15 cellular contexts compared by ENCODE assay signal in the genomic region with DNA sequence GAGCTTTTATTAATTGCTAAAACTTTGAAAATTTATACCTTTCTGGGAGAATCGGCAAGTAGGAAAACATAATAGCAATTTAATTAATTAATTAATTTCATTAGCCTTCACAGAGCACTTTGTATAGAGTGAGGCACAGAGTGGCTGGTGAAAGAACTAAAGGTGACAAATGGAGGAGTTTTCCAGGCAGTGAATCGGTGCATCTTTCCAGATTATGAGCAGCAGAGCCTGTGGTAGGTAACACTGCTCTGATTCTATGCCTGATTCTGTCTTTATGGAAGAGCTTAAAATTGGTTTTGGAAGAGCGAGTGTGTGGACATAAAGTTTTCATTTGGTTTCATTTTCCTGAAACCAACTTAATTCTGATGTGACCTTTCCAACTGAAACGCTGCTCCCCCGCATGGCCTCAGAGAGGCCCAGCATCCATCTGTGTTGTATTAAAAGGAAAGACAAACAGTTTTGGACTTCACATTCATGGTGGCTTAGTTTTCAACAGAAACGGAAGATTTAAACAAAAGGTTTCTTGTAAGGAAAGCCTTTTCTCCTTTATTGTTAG.
DNase-seq lines count a peak whose midpoint lies in the region; ATAC-seq and TF ChIP-seq lines count a peak whose summit lies in the region.
"Had no signal": no experiment of that assay in that cellular context is flagged by ENCODE, and none has a peak within 500 bp of the region (broad histone marks: within the 10 kb centered on the region; RNA-seq: fewer than 3 reads in every experiment).

No MANE protein-coding gene starts in this region.

- intact Hi-C loops in psoas muscle (cut with DNase I) = no loop called here

- ATAC-seq in RWPE2 (ENCODE audit: low read depth) (peak; percentile 70), psoas muscle (no peak), GM19452 (IDR thresholded peaks at IDR 0.05; ENCODE audit: unreplicated experiment) (no peak), HG03045 (IDR thresholded peaks at IDR 0.05; ENCODE audit: unreplicated experiment) (no peak)
- ATAC-seq: gastrocnemius medialis had no signal

- peak; percentile 11 for DNase-seq in GM04503 (ENCODE audit: low read depth)
- no peak for DNase-seq in RWPE2 (ENCODE audit: low spot score)
- peak; percentile 89 for DNase-seq in fibroblast of peridontal ligament (ENCODE audit: extremely low read depth)
- peak in 1 of 2 donors; percentile 43 for DNase-seq in psoas muscle
- DNase-seq in NCI-H748 (lab: John Stamatoyannopoulos, UW; ENCODE audit: unreplicated experiment) = no peak
- no peak for DNase-seq in DMS114 treated with DMSO at 0.1 percent for 48 hours (lab: John Stamatoyannopoulos, UW; ENCODE audit: unreplicated experiment)
- DNase-seq: activated CD8-positive, alpha-beta memory T cell treated with anti-CD3 and anti-CD28 coated beads, Interleukin-2, amount 50 U/mL, for 4 hours; DMS79; GOT3; NCI-H526 treated with DMSO at 0.1 percent for 48 hours; spleen had no signal

- WGBS in psoas muscle, 3 donors = 63 to 65% (median 64%) methylated on average over 6 of the region's 6 CpGs

- H3K4me1 ChIP-seq in RWPE2 (ENCODE audit: insufficient read depth, poor library complexity, severe bottlenecking) (no peaks in the 10 kb centered on the region), psoas muscle (no peaks in the 10 kb centered on the region)
- H3K4me1 ChIP-seq: gastrocnemius medialis, spleen had no signal

- TF ChIP-seq CTCF in RWPE2 (IDR thresholded peaks at IDR 0.05; ENCODE audit: poor library complexity, severe bottlenecking) (peak; percentile 51), psoas muscle (IDR thresholded peaks at IDR 0.05) (no peak)

- peaks cover 3% of the 10 kb centered on the region for H3K9me3 ChIP-seq in RWPE2 (ENCODE audit: severe bottlenecking)
- H3K9me3 ChIP-seq in psoas muscle = peaks cover 9% of the 10 kb centered on the region
- H3K9me3 ChIP-seq: gastrocnemius medialis had no signal

- H3K4me3 ChIP-seq in RWPE2 (ENCODE audit: severe bottlenecking) (no peak overlapping the region), psoas muscle (peak overlapping the region; percentile 29)
- H3K4me3 ChIP-seq: gastrocnemius medialis, lung, spleen had no signal

- H3K27ac ChIP-seq in RWPE2 (ENCODE audit: poor library complexity, severe bottlenecking) = no peak overlapping the region
- H3K27ac ChIP-seq in psoas muscle = no peak overlapping the region
- H3K27ac ChIP-seq: gastrocnemius medialis had no signal

- no peaks in the 10 kb centered on the region for H3K36me3 ChIP-seq in RWPE2 (ENCODE audit: low read depth)
- no peaks in the 10 kb centered on the region for H3K36me3 ChIP-seq in psoas muscle (ENCODE audit: insufficient read depth in 1 of 2, low read depth in 1 of 2)
- H3K36me3 ChIP-seq: gastrocnemius medialis, spleen had no signal

- H3K27me3 ChIP-seq in RWPE2 (ENCODE audit: insufficient read depth, poor library complexity, severe bottlenecking) (no peaks in the 10 kb centered on the region), psoas muscle (ENCODE audit: insufficient read depth in 3 of 3, low read length in 2 of 3) (no peaks in the 10 kb centered on the region)
- H3K27me3 ChIP-seq: gastrocnemius medialis, spleen had no signal

Comparison
In these comparisons a context has a peak if more than half of its experiments do, and no peak if none do; other contexts are left out.
1. DNase-seq: peak in GM04503 (single experiment) and fibroblast of peridontal ligament (single experiment); none in RWPE2 (single experiment), NCI-H748 (single experiment) and DMS114 treated with DMSO at 0.1 percent for 48 hours (single experiment).